8 cellular contexts compared by ENCODE assay signal in the genomic region with DNA sequence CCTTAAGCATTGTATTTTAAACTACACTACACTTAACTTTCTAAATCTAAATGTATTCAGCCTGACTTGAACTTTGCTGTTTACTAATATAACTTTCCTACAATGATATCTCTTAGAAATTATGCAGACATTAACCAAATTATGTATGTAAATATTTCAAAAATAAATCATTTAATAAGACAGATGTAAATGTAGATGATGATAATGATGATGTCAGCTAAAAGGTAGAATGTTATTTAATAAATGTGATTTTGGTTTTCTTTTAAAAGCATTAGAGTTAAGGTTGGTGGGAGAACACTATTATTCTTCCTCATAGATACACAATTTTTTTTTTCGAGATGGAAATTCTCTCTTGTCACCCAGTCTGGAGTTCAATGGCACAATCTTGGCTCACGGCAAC.
ATAC-seq and FAIRE-seq lines count a peak whose summit lies in the region.
"Had no signal": no experiment of that assay in that cellular context is flagged by ENCODE, and none has a peak within 500 bp of the region (broad histone marks: within the 10 kb centered on the region; RNA-seq: fewer than 3 reads in every experiment).

No MANE protein-coding gene starts in this region.

- ATAC-seq in GM18511 (IDR thresholded peaks at IDR 0.05; ENCODE audit: unreplicated experiment) (no peak), HG02610 (IDR thresholded peaks at IDR 0.05; ENCODE audit: unreplicated experiment) (no peak)
- ATAC-seq: CD8-positive, alpha-beta T cell; GM12878; K562 had no signal

- FAIRE-seq in A204.1 (lab: Jason Lieb, UNC) (peak; percentile 23), colon (lab: Jason Lieb, UNC) (peak; percentile 47)
- FAIRE-seq: GM12878, GM19239, K562 had no signal
